Comparison of ENCODE assay signal across 2 cellular contexts in the genomic region with DNA sequence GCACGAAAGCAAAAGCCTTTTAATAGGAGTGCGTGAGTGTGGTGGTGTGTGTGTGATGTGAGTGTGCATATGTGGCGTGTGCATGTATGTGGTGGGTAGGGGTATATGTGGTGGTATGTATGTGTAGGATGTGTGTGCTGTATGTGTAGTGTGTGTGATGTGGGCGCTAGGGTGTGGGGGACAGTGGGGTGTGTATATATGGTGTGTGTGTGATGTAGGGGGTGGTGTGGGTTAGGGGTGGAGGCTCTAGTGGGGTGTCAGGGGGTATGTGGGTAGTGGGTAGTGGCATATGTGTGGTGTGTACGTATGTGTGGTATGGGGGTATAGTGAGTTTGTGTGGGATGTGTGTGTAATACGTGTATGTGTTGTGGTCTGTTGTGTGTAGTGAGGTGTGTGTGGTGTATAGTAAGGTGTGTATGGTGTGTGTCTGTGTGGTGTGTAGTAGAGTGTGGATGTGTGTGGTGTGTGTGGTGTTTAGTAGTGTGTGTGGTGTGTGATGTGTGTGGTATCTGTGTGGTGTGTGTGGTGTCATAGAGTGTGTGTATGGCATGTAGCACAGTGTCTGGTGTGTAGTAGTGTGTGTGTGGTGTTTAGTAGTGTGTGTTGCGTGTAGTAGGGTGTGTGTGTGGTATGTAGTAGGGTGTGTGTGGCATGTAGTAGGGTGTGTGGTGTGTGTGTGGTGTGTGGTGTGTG.
TF ChIP-seq lines count a peak whose summit lies in the region.

No MANE protein-coding gene starts in this region.

TF ChIP-seq in IMR-90, 13 proteins besides CTCF, POLR2A, EP300 and RAD21:
- TF ChIP-seq SMC3 (IDR thresholded peaks at IDR 0.05; ENCODE audit: low read depth, low read length) (no peak), NFE2L2 (IDR thresholded peaks at IDR 0.05; ENCODE audit: low read depth, low read length) (no peak), BHLHE40 (IDR thresholded peaks at IDR 0.05; ENCODE audit: low read depth, low read length) (no peak), MAZ (IDR thresholded peaks at IDR 0.05; ENCODE audit: borderline replicate concordance, low read depth, low read length) (no peak), MXI1 (IDR thresholded peaks at IDR 0.05; ENCODE audit: borderline replicate concordance, low read depth, low read length) (no peak), CHD1 (IDR thresholded peaks at IDR 0.05; ENCODE audit: low read depth, low read length) (no peak), MAFK (IDR thresholded peaks at IDR 0.05; ENCODE audit: low read depth, low read length) (no peak)
TF ChIP-seq in IMR-90: peak in this region for 0.

TF ChIP-seq in H1, 55 proteins besides CTCF, POLR2A, EP300 and RAD21:
- TF ChIP-seq SP4 (IDR thresholded peaks at IDR 0.05; ENCODE audit: low read length) (no peak), CTBP2 (IDR thresholded peaks at IDR 0.05; ENCODE audit: borderline replicate concordance, insufficient read depth, insufficient read length, low read length) (no peak), SP2 (IDR thresholded peaks at IDR 0.05; ENCODE audit: low read length) (no peak), KDM1A (IDR thresholded peaks at IDR 0.05; ENCODE audit: borderline replicate concordance, low read length) (no peak), JUN (IDR thresholded peaks at IDR 0.05; ENCODE audit: low read depth, low read length) (no peak)
TF ChIP-seq in H1: peak in this region for 0.
